27 cellular contexts compared by ENCODE assay signal in genomic region chr6:66854014-66854413, GRCh38.
"Had no signal": no experiment of that assay in that cellular context is flagged by ENCODE, and none has a peak within 500 bp of the region (broad histone marks: within the 10 kb centered on the region; RNA-seq: fewer than 3 reads in every experiment).

No MANE protein-coding gene starts in this region.

- DNase-seq: stimulated activated CD4-positive, alpha-beta T cell treated with anti-CD3 and anti-CD28 coated beads, Interleukin-2, amount 100 ng/mL, for 48 hours; stimulated activated CD4-positive, alpha-beta T cell treated with anti-CD3 and anti-CD28 coated beads, Interleukin-4, amount 100 ng/mL, for 1 hour; stimulated activated CD4-positive, alpha-beta T cell treated with anti-CD3 and anti-CD28 coated beads, Interleukin-4, amount 100 ng/mL, for 24 hours; stimulated activated CD4-positive, alpha-beta T cell treated with anti-CD3 and anti-CD28 coated beads, Interleukin-4, amount 100 ng/mL, for 4 hours; stimulated activated CD8-positive, alpha-beta memory T cell treated with anti-CD3 and anti-CD28 coated beads, Interleukin-4, amount 100 ng/mL, for 48 hours; stimulated activated naive B cell treated with anti-CD40 and anti-IgM and Interleukin-4, amounts not matched to agents 10 μg/mL and 1 μg/mL and 100 μg/mL, for 72 hours; stimulated activated naive CD4-positive, alpha-beta T cell; stimulated activated naive CD4-positive, alpha-beta T cell treated with Interleukin-2 at 50 U/mL for 16 hours; stimulated activated naive CD8-positive, alpha-beta T cell treated with anti-CD3 and anti-CD28 coated beads, Interleukin-15, amount 100 ng/mL, for 72 hours; stimulated activated naive CD8-positive, alpha-beta T cell treated with anti-CD3 and anti-CD28 coated beads, Interleukin-15, Interleukin-2, amounts not matched to agents 100 U/mL and 50 U/mL, for 24 hours; stomach; substantia nigra; testis; thyroid gland; tibial artery; transverse colon; trophoblast cell; upper lobe of left lung; upper lobe of right lung; uterus had no signal

- H3K9me3 ChIP-seq: suprapubic skin, testis, thoracic aorta, thyroid gland, tibial artery, tibial nerve, transverse colon, upper lobe of left lung, upper lobe of right lung, uterus, vagina had no signal

- ATAC-seq: stimulated activated effector memory CD8-positive, alpha-beta T cell treated with anti-CD3 and anti-CD28 coated beads, Interleukin-12 subunit alpha, Interleukin-12 subunit beta, amount 100 ng/mL, for 72 hours; stimulated activated memory B cell treated with anti-CD40 and anti-IgM and Interleukin-4, amounts not matched to agents 10 μg/mL and 1 μg/mL and 100 μg/mL, for 72 hours; stimulated activated naive B cell treated with anti-CD40 and anti-IgM and Interleukin-4, amounts not matched to agents 10 μg/mL and 1 μg/mL and 100 μg/mL, for 72 hours; stimulated activated naive CD8-positive, alpha-beta T cell treated with anti-CD3 and anti-CD28 coated beads, Interleukin-15, amount 100 ng/mL, for 72 hours; stimulated activated naive CD8-positive, alpha-beta T cell treated with anti-CD3 and anti-CD28 coated beads, Interleukin-15, Interleukin-2, amounts not matched to agents 100 U/mL and 50 U/mL, for 24 hours; upper lobe of right lung had no signal

- H3K27me3 ChIP-seq: stomach, suprapubic skin, testis, thyroid gland, tibial artery, tibial nerve, transverse colon, upper lobe of left lung, upper lobe of right lung, uterus, vagina had no signal

- FAIRE-seq: urothelium cell line had no signal

- H3K27ac ChIP-seq: stomach, suprapubic skin, testis, thoracic aorta, thyroid gland, tibial artery, transverse colon, upper lobe of left lung, upper lobe of right lung, uterus, vagina had no signal

- H3K4me1 ChIP-seq: stomach, testis, thyroid gland, tibial artery, tibial nerve, transverse colon, upper lobe of left lung, upper lobe of right lung, uterus, vagina had no signal

- H3K4me3 ChIP-seq: stomach, suprapubic skin, testis, thoracic aorta, thyroid gland, tibial artery, transverse colon, upper lobe of left lung, upper lobe of right lung, uterus, vagina had no signal

- H3K36me3 ChIP-seq: stomach, suprapubic skin, thoracic aorta, thyroid gland, tibial artery, tibial nerve, transverse colon, upper lobe of left lung, upper lobe of right lung, vagina had no signal
